ENCODE assay signal across 1 cellular context in genomic region chr4:126242679-126243390, GRCh38.
TF ChIP-seq lines count a peak whose summit lies in the region.

No MANE protein-coding gene starts in this region.

TF ChIP-seq in liver, 16 proteins besides CTCF, POLR2A, EP300 and RAD21 (continued from another document):
- TF ChIP-seq MAX (IDR thresholded peaks at IDR 0.05) = no peak
TF ChIP-seq in liver: peak in this region for 1.
